17 cellular contexts compared by ENCODE assay signal in the genomic region with DNA sequence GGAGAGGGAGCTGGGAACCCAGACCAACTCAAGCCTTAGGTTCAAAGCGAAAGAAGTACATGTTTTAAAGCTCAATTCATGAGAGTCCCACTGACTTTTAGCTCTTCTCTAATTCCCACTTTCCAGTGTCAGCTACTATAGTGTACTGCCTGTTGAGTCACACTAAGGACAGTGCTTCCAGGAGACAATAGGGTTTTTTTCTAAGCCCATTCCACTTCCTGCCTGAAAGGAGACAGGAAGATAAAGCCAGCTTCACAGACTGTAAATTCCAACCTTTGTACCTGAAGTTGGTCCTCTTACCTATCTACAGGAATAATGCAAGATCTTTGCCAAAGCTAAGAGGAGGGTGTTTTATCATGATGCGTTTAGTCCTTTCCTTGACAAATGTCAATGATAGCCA. TPM values are rescaled to one million over a fixed set of nuclear protein-coding genes. Genes with fewer than 3 reads are reported as not detected.
DNase-seq lines count a peak whose midpoint lies in the region; ATAC-seq and TF ChIP-seq lines count a peak whose summit lies in the region.
"Had no signal": no experiment of that assay in that cellular context is flagged by ENCODE, and none has a peak within 500 bp of the region (broad histone marks: within the 10 kb centered on the region; RNA-seq: fewer than 3 reads in every experiment).

No MANE protein-coding gene starts in this region.

- peaks cover 62% of the 10 kb centered on the region for H3K9me3 Mint-ChIP-seq in nephron progenitor cell
- H3K9me3 Mint-ChIP-seq: stimulated activated naive B cell treated with anti-CD40 and anti-IgM and Interleukin-4, amounts not matched to agents 10 μg/mL and 1 μg/mL and 100 μg/mL, for 72 hours had no signal

- no peak overlapping the region for H2BK15ac ChIP-seq in mesenchymal stem cell (ENCODE audit: low read depth, poor library complexity, severe bottlenecking)

- no peak overlapping the region for H3K4me3 ChIP-seq in Loucy (ENCODE audit: low read length, poor library complexity, severe bottlenecking)
- H3K4me3 ChIP-seq in epithelial cell of esophagus (ENCODE audit: low read length), result no peak overlapping the region
- no peak overlapping the region for H3K4me3 ChIP-seq in mesenchymal stem cell (ENCODE audit: insufficient read depth in 1 of 2, low read depth in 1 of 2, low read length in 2 of 2)
- H3K4me3 ChIP-seq: cardiac muscle cell had no signal

- no peak overlapping the region for H3K9ac ChIP-seq in Loucy (ENCODE audit: low read depth, low read length, poor library complexity, severe bottlenecking)
- no peak overlapping the region for H3K9ac ChIP-seq in mesenchymal stem cell (ENCODE audit: low read length)

- H3K4ac ChIP-seq in mesenchymal stem cell (ENCODE audit: low read depth in 1 of 2, low read length in 2 of 2), result no peak overlapping the region

- H2BK120ac ChIP-seq in mesenchymal stem cell (ENCODE audit: low read depth, low read length), result no peak overlapping the region

- H3K27me3 ChIP-seq in Loucy (ENCODE audit: insufficient read depth, low read length, poor library complexity, severe bottlenecking) (no peaks in the 10 kb centered on the region), mesenchymal stem cell (ENCODE audit: control insufficient read depth in 1 of 2, insufficient read depth in 1 of 2, low read length in 2 of 2) (no peaks in the 10 kb centered on the region)
- H3K27me3 ChIP-seq: cardiac muscle cell had no signal

- H3K4me1 ChIP-seq in Loucy (ENCODE audit: insufficient read depth, low read length, poor library complexity, severe bottlenecking) (peaks cover 35% of the 10 kb centered on the region), mesenchymal stem cell (ENCODE audit: control insufficient read depth, insufficient read depth, low read depth, low read length) (peaks cover 4% of the 10 kb centered on the region)

- no peaks in the 10 kb centered on the region for H3K27me3 Mint-ChIP-seq in nephron progenitor cell (ENCODE audit: low read depth, poor library complexity)
- H3K27me3 Mint-ChIP-seq: activated CD4-positive, alpha-beta memory T cell treated with anti-CD3 and anti-CD28 coated beads for 36 hours; stimulated activated naive B cell treated with anti-CD40 and anti-IgM and Interleukin-4, amounts not matched to agents 10 μg/mL and 1 μg/mL and 100 μg/mL, for 72 hours; T-helper 17 cell had no signal

- 79% methylated on average over 2 of the region's 2 CpGs for WGBS in mesenchymal stem cell

- H3K9me2 ChIP-seq in Loucy (replicated peaks; ENCODE audit: low read depth, low read length), result no peaks in the 10 kb centered on the region

- peaks cover 17% of the 10 kb centered on the region for H3K79me1 ChIP-seq in mesenchymal stem cell (replicated peaks; ENCODE audit: low read length, poor library complexity, severe bottlenecking)

- H3K18ac ChIP-seq in mesenchymal stem cell (ENCODE audit: low read depth in 1 of 2, low read length in 2 of 2), result no peak overlapping the region

- peaks cover 21% of the 10 kb centered on the region for H3K79me2 ChIP-seq in Loucy (ENCODE audit: insufficient read depth, low read length)

- H3K36me3 Mint-ChIP-seq in nephron progenitor cell (ENCODE audit: low read depth), result peaks cover 78% of the 10 kb centered on the region

- H4K8ac ChIP-seq in mesenchymal stem cell (ENCODE audit: low read length), result no peak overlapping the region

- peak overlapping the region; percentile 6 for H3K27ac Mint-ChIP-seq in nephron progenitor cell
- H3K27ac Mint-ChIP-seq: activated CD4-positive, alpha-beta memory T cell treated with anti-CD3 and anti-CD28 coated beads for 36 hours; stimulated activated naive B cell treated with anti-CD40 and anti-IgM and Interleukin-4, amounts not matched to agents 10 μg/mL and 1 μg/mL and 100 μg/mL, for 72 hours; T-helper 17 cell had no signal

- ATAC-seq in HG03521 (IDR thresholded peaks at IDR 0.05; ENCODE audit: unreplicated experiment), result no peak
- no peak for ATAC-seq in HG03135 (IDR thresholded peaks at IDR 0.05; ENCODE audit: unreplicated experiment)
- ATAC-seq: esophagus mucosa; stimulated activated naive B cell treated with anti-CD40 and anti-IgM and Interleukin-4, amounts not matched to agents 10 μg/mL and 1 μg/mL and 100 μg/mL, for 72 hours; T-helper 17 cell had no signal

- H3K9me3 ChIP-seq in Loucy (ENCODE audit: insufficient read depth, low read depth, low read length) (peaks cover 5% of the 10 kb centered on the region; the same call in 1 of the 2 replicates), mesenchymal stem cell (ENCODE audit: control insufficient read depth, low read length) (peaks cover 5% of the 10 kb centered on the region)

- TF ChIP-seq CTCF in Loucy (conservative IDR thresholded peaks at IDR 0.05; ENCODE audit: low read length), result no peak
- no peak for TF ChIP-seq CTCF in epithelial cell of esophagus (IDR thresholded peaks at IDR 0.05; ENCODE audit: insufficient read depth, low read depth, low read length, missing control alignments)
- TF ChIP-seq CTCF in nephron progenitor cell (IDR thresholded peaks at IDR 0.05), result no peak

- H2AFZ ChIP-seq in Loucy (ENCODE audit: low read length), result no peak overlapping the region
- H2AFZ ChIP-seq in mesenchymal stem cell (ENCODE audit: low read depth, low read length), result no peak overlapping the region

- no peak overlapping the region for H2BK5ac ChIP-seq in mesenchymal stem cell (ENCODE audit: low read depth, low read length, poor library complexity, severe bottlenecking)

- H4K91ac ChIP-seq in mesenchymal stem cell (ENCODE audit: low read length), result no peak overlapping the region

- H3K36me3 ChIP-seq in Loucy (ENCODE audit: insufficient read depth, low read length) (no peaks in the 10 kb centered on the region), mesenchymal stem cell (ENCODE audit: control insufficient read depth in 1 of 2, insufficient read depth in 2 of 2, low read depth in 1 of 2, low read length in 2 of 2) (peaks cover 9 to 10% of the 10 kb centered on the region in 2 experiments)

- no peak overlapping the region for H2AK5ac ChIP-seq in mesenchymal stem cell (ENCODE audit: low read length, severe bottlenecking)

- H3K4me3 Mint-ChIP-seq in nephron progenitor cell, result no peak overlapping the region
- H3K4me3 Mint-ChIP-seq: activated CD4-positive, alpha-beta memory T cell treated with anti-CD3 and anti-CD28 coated beads for 36 hours; stimulated activated naive B cell treated with anti-CD40 and anti-IgM and Interleukin-4, amounts not matched to agents 10 μg/mL and 1 μg/mL and 100 μg/mL, for 72 hours had no signal

- H3K23ac ChIP-seq in mesenchymal stem cell (ENCODE audit: low read length in 2 of 2), result no peak overlapping the region

- no peak overlapping the region for H3K27ac ChIP-seq in mesenchymal stem cell (ENCODE audit: low read length, poor library complexity, severe bottlenecking)
- H3K27ac ChIP-seq: cardiac muscle cell had no signal

- peaks cover 38% of the 10 kb centered on the region for H3K4me1 Mint-ChIP-seq in nephron progenitor cell

- no peak overlapping the region for H2BK12ac ChIP-seq in mesenchymal stem cell (ENCODE audit: low read length in 2 of 2)

- H3K4me2 ChIP-seq in Loucy (ENCODE audit: low read depth, low read length, poor library complexity, severe bottlenecking) (peak overlapping the region; percentile 24), mesenchymal stem cell (ENCODE audit: low read length, poor library complexity, severe bottlenecking) (no peak overlapping the region)

- H3K14ac ChIP-seq in mesenchymal stem cell (ENCODE audit: low read length in 2 of 2), result no peak overlapping the region

- DNase-seq in Daoy (ENCODE audit: low read depth) (peak; percentile 12), epithelial cell of esophagus (ENCODE audit: low read depth) (peak; percentile 52), nephron progenitor cell (no peak), inferior parietal cortex (ENCODE audit: extremely low spot score) (no peak), mesenchymal stem cell (no peak)
- DNase-seq: activated gamma-delta T cell; AML-193; NCI-H1048; stimulated activated CD4-positive, alpha-beta T cell treated with anti-CD3 and anti-CD28 coated beads, Interleukin-2, amount 100 ng/mL, for 48 hours; stimulated activated naive B cell treated with anti-CD40 and anti-IgM and Interleukin-4, amounts not matched to agents 10 μg/mL and 1 μg/mL and 100 μg/mL, for 72 hours; T-helper 17 cell had no signal

- H4K20me1 ChIP-seq in Loucy (ENCODE audit: insufficient read depth, low read length, poor library complexity, severe bottlenecking), result peaks cover 9% of the 10 kb centered on the region

- peaks cover 10% of the 10 kb centered on the region; the same call in 1 of the 2 replicates for H3F3A ChIP-seq in Loucy (ENCODE audit: low read depth)

RNA-seq across cellular contexts. Expression of a gene that starts 4.4 kb away (rescaled TPM):
- total RNA-seq in Daoy (2014; rRNA removed; shearing (Covaris generic)), result 7.8 and 9.0 TPM in 2 replicates
- 15.6 TPM for polyA plus RNA-seq in mesenchymal stem cell (2013, experiment 1 of 2)
- 15.2 TPM for polyA plus RNA-seq in mesenchymal stem cell (2013, experiment 2 of 2)

Comparison
In these comparisons a context has a peak if more than half of its experiments do, and no peak if none do; other contexts are left out.
1. DNase-seq: peak in Daoy (single experiment) and epithelial cell of esophagus (single experiment); none in nephron progenitor cell (single experiment), inferior parietal cortex (single experiment) and mesenchymal stem cell (single experiment).